ENCODE assay signal across 13 cellular contexts in genomic region chr17:57881783-57882291, GRCh38. TPM values are rescaled to one million over a fixed set of nuclear protein-coding genes. Genes with fewer than 3 reads are reported as not detected.
A peak's percentile ranks its signal among the peaks of the same experiment; 100 is the strongest.
DNase-seq lines count a peak whose midpoint lies in the region; ATAC-seq and TF ChIP-seq lines count a peak whose summit lies in the region.
"Had no signal": no experiment of that assay in that cellular context is flagged by ENCODE, and none has a peak within 500 bp of the region (broad histone marks: within the 10 kb centered on the region; RNA-seq: fewer than 3 reads in every experiment).

No MANE protein-coding gene starts in this region.

- peak overlapping the region; percentile 30 for H3K14ac ChIP-seq in trophoblast cell (ENCODE audit: low read length)

- no peaks in the 10 kb centered on the region for H3K36me3 Mint-ChIP-seq in activated CD8-positive, alpha-beta memory T cell treated with anti-CD3 and anti-CD28 coated beads, Interleukin-2, amount 10 ng/mL, durations not matched to agents 7 days and 5 days

- H3K36me3 ChIP-seq in breast epithelium, result no peaks in the 10 kb centered on the region
- no peaks in the 10 kb centered on the region for H3K36me3 ChIP-seq in mammary epithelial cell (ENCODE audit: insufficient read depth, low read length)
- peaks cover 48% of the 10 kb centered on the region for H3K36me3 ChIP-seq in left ventricle myocardium inferior
- H3K36me3 ChIP-seq in trophoblast cell (ENCODE audit: control insufficient read depth in 1 of 2, insufficient read depth in 2 of 2, low read length in 2 of 2), result peaks cover 8 to 13% of the 10 kb centered on the region in 2 experiments
- no peaks in the 10 kb centered on the region for H3K36me3 ChIP-seq in BE2C

- H3K4me1 Mint-ChIP-seq in activated CD8-positive, alpha-beta memory T cell treated with anti-CD3 and anti-CD28 coated beads, Interleukin-2, amount 10 ng/mL, durations not matched to agents 7 days and 5 days, result peaks cover 5% of the 10 kb centered on the region

- no peak overlapping the region for H3K23ac ChIP-seq in trophoblast cell (ENCODE audit: low read length)

- H3K4me3 ChIP-seq in breast epithelium, result no peak overlapping the region
- H3K4me3 ChIP-seq in mammary epithelial cell (replicated peaks in 1 of 3; ENCODE audit: insufficient read depth in 1 of 3, low read depth in 2 of 3, low read length in 3 of 3), result no peak overlapping the region
- no peak overlapping the region for H3K4me3 ChIP-seq in left ventricle myocardium inferior
- no peak overlapping the region for H3K4me3 ChIP-seq in trophoblast cell (ENCODE audit: low read depth, low read length)
- H3K4me3 ChIP-seq in BE2C (ENCODE audit: low read depth, low read length), result no peak overlapping the region

- DNase-seq in breast epithelium (ENCODE audit: low spot score in 2 of 2), result no peak
- DNase-seq in mammary epithelial cell, result no peak
- DNase-seq in left ventricle myocardium inferior, result no peak
- no peak for DNase-seq in trophoblast cell
- no peak for DNase-seq in BE2C
- DNase-seq in NOMO-1 (lab: John Stamatoyannopoulos, UW; ENCODE audit: unreplicated experiment in 2 of 2), result no peak
- DNase-seq in GF-D8 (lab: John Stamatoyannopoulos, UW), result no peak
- DNase-seq in activated CD8-positive, alpha-beta memory T cell treated with anti-CD3 and anti-CD28 coated beads, Interleukin-2, amount 10 ng/mL, durations not matched to agents 7 days and 5 days, result no peak
- DNase-seq: DMS79, kidney glomerular epithelial cell, NCI-H187 treated with DMSO at 0.1 percent for 48 hours had no signal

- H4K20me1 ChIP-seq in mammary epithelial cell (ENCODE audit: insufficient read depth, low read length), result no peaks in the 10 kb centered on the region

- H3K4me2 ChIP-seq in mammary epithelial cell (ENCODE audit: insufficient read depth, low read depth, low read length) (no peak overlapping the region), trophoblast cell (ENCODE audit: low read length) (no peak overlapping the region)

- TF ChIP-seq CTCF in breast epithelium (IDR thresholded peaks at IDR 0.05) (no peak), mammary epithelial cell (conservative IDR thresholded peaks at IDR 0.05 in 1 of 2, IDR thresholded peaks at IDR 0.05 in 1 of 2; ENCODE audit: extremely low read depth in 1 of 2, insufficient read depth in 1 of 2, low read depth in 1 of 2, low read length in 2 of 2) (no peak), left ventricle myocardium inferior (IDR thresholded peaks at IDR 0.05; ENCODE audit: borderline replicate concordance) (no peak), BE2C (IDR thresholded peaks at IDR 0.05; ENCODE audit: low read depth, low read length) (no peak)

- H3K9me3 ChIP-seq in breast epithelium (no peaks in the 10 kb centered on the region), mammary epithelial cell (replicated peaks; ENCODE audit: insufficient read depth, low read length) (no peaks in the 10 kb centered on the region), left ventricle myocardium inferior (replicated peaks) (no peaks in the 10 kb centered on the region), trophoblast cell (ENCODE audit: insufficient read depth, low read depth, low read length) (no peaks in the 10 kb centered on the region), BE2C (no peaks in the 10 kb centered on the region)

- WGBS in mammary epithelial cell (ENCODE audit: low coverage, missing lambda C conversion rate), result 46% methylated on average over 5 of the region's 8 CpGs
- WGBS in trophoblast cell (ENCODE audit: extremely low coverage, insufficient coverage, insufficient read length), result no CpG with 5 or more reads among the region's 8 CpGs

- H4K12ac ChIP-seq in trophoblast cell (ENCODE audit: low read depth, low read length), result no peak overlapping the region

- H3K79me2 ChIP-seq in mammary epithelial cell (ENCODE audit: insufficient read depth, low read length), result no peaks in the 10 kb centered on the region
- H3K79me2 ChIP-seq in trophoblast cell (ENCODE audit: control insufficient read depth, insufficient read depth, low read length, poor library complexity), result no peaks in the 10 kb centered on the region

- peak overlapping the region; percentile 10 for H2BK12ac ChIP-seq in trophoblast cell (ENCODE audit: low read length)

- H3K27ac Mint-ChIP-seq in activated CD8-positive, alpha-beta memory T cell treated with anti-CD3 and anti-CD28 coated beads, Interleukin-2, amount 10 ng/mL, durations not matched to agents 7 days and 5 days, result no peak overlapping the region

- no TSS peak for BruUV-seq in mammary epithelial cell (replicated peaks; lab: Mats Ljungman, UMichigan)

- dilution Hi-C loops in mammary epithelial cell (cut with HindIII; ENCODE audit: low sequenced_read_pairs), result no loop called here

- intact Hi-C loops in breast epithelium (cut with DNase I; ENCODE audit: low total_unique reads) (no loop called here), mammary epithelial cell (cut with micrococcal nuclease) (no loop called here), left ventricle myocardium inferior (cut with micrococcal nuclease) (no loop called here)

- peak overlapping the region; percentile 54 to 60 for H3K27ac ChIP-seq in breast epithelium
- no peak overlapping the region for H3K27ac ChIP-seq in mammary epithelial cell (ENCODE audit: insufficient read depth, low read depth, low read length)
- peak overlapping the region; percentile 74 for H3K27ac ChIP-seq in left ventricle myocardium inferior (replicated peaks)
- peak overlapping the region; percentile 39 for H3K27ac ChIP-seq in trophoblast cell (ENCODE audit: low read depth, low read length)
- H3K27ac ChIP-seq: 22Rv1 had no signal

- CTCF ChIA-PET in mammary epithelial cell (lab: Charles Lee; ENCODE audit: low non-redundant PET), result no interaction called here
- CTCF ChIA-PET in activated CD8-positive, alpha-beta memory T cell treated with anti-CD3 and anti-CD28 coated beads, Interleukin-2, amount 10 ng/mL, durations not matched to agents 7 days and 5 days (lab: Charles Lee), result no interaction called here

- peak overlapping the region; percentile 15 for H2BK5ac ChIP-seq in trophoblast cell (ENCODE audit: low read depth, low read length, poor library complexity)

- peak overlapping the region; percentile 24 for H2AK5ac ChIP-seq in trophoblast cell (ENCODE audit: low read length)

- peak overlapping the region; percentile 1 for H4K91ac ChIP-seq in trophoblast cell (ENCODE audit: low read depth, low read length)

- H2BK120ac ChIP-seq in trophoblast cell (ENCODE audit: insufficient read depth, low read length, poor library complexity), result peak overlapping the region; percentile 3

- no peak overlapping the region for H2AFZ ChIP-seq in mammary epithelial cell (ENCODE audit: low read depth, low read length)
- no peak overlapping the region for H2AFZ ChIP-seq in trophoblast cell (ENCODE audit: insufficient read depth, low read length, poor library complexity)

- peaks cover 15% of the 10 kb centered on the region for H3K79me1 ChIP-seq in trophoblast cell (ENCODE audit: low read length)

- peaks cover 0 to 14% of the 10 kb centered on the region in 2 donors for H3K4me1 ChIP-seq in breast epithelium
- H3K4me1 ChIP-seq in mammary epithelial cell (ENCODE audit: insufficient read depth, low read length), result peaks cover 34% of the 10 kb centered on the region
- peaks cover 53% of the 10 kb centered on the region for H3K4me1 ChIP-seq in left ventricle myocardium inferior
- peaks cover 35 to 36% of the 10 kb centered on the region in 2 experiments for H3K4me1 ChIP-seq in trophoblast cell (ENCODE audit: control insufficient read depth in 1 of 2, insufficient read depth in 2 of 2, low read length in 2 of 2)
- no peaks in the 10 kb centered on the region for H3K4me1 ChIP-seq in BE2C

- H3K4ac ChIP-seq in trophoblast cell (ENCODE audit: low read depth, low read length), result no peak overlapping the region

- H3K18ac ChIP-seq in trophoblast cell (ENCODE audit: low read length), result peak overlapping the region; percentile 2

- H3K4me3 Mint-ChIP-seq in activated CD8-positive, alpha-beta memory T cell treated with anti-CD3 and anti-CD28 coated beads, Interleukin-2, amount 10 ng/mL, durations not matched to agents 7 days and 5 days, result no peak overlapping the region

- H3K27me3 Mint-ChIP-seq in activated CD8-positive, alpha-beta memory T cell treated with anti-CD3 and anti-CD28 coated beads, Interleukin-2, amount 10 ng/mL, durations not matched to agents 7 days and 5 days, result peaks cover 32% of the 10 kb centered on the region

- ATAC-seq in activated CD8-positive, alpha-beta memory T cell treated with anti-CD3 and anti-CD28 coated beads, Interleukin-2, amount 10 ng/mL, durations not matched to agents 7 days and 5 days, result no peak
- ATAC-seq: esophagus mucosa had no signal

- H3K9ac ChIP-seq in mammary epithelial cell (ENCODE audit: insufficient read depth, low read length) (no peak overlapping the region), trophoblast cell (ENCODE audit: low read length) (no peak overlapping the region)

- H4K8ac ChIP-seq in trophoblast cell (ENCODE audit: low read depth, low read length), result no peak overlapping the region

- H3K9me3 Mint-ChIP-seq in activated CD8-positive, alpha-beta memory T cell treated with anti-CD3 and anti-CD28 coated beads, Interleukin-2, amount 10 ng/mL, durations not matched to agents 7 days and 5 days (ENCODE audit: low read depth), result no peaks in the 10 kb centered on the region

- no peak for TF ChIP-seq POLR2A in breast epithelium (IDR thresholded peaks at IDR 0.05)

- no peaks in the 10 kb centered on the region for H3K27me3 ChIP-seq in breast epithelium
- no peaks in the 10 kb centered on the region for H3K27me3 ChIP-seq in mammary epithelial cell (ENCODE audit: insufficient read depth, low read length)
- H3K27me3 ChIP-seq in left ventricle myocardium inferior (ENCODE audit: low read depth), result no peaks in the 10 kb centered on the region
- no peaks in the 10 kb centered on the region for H3K27me3 ChIP-seq in trophoblast cell (ENCODE audit: insufficient read depth, low read length)
- H3K27me3 ChIP-seq in BE2C, result no peaks in the 10 kb centered on the region

- in situ Hi-C loops in mammary epithelial cell (cut with MboI; ENCODE audit: low sequenced_read_pairs in 2 of 2), result no loop called here

RNA-seq across cellular contexts. Expression of gene MRPS23, which starts 32.0 kb away (rescaled TPM):
- total RNA-seq in breast epithelium (10 to 100 TPM in 1 of 3 donors, 1 to 10 TPM in 2; 7.5 to 10.7 (median 8.2) TPM), mammary epithelial cell (10 to 100 TPM; 17.7 to 48.4 TPM), left ventricle myocardium inferior (89.4 TPM)
- 63.7 TPM for polyA plus RNA-seq in mammary epithelial cell
- 9.9 TPM for polyA minus RNA-seq in mammary epithelial cell
- 14.8 and 17.1 TPM in 2 replicates for polyA plus RNA-seq in trophoblast cell (2013)
- 156 TPM for polyA plus RNA-seq in BE2C (2012; ENCODE audit: insufficient read depth, insufficient read length, low read depth)
- 10 to 100 TPM; 39.4 to 49.4 TPM for total RNA-seq in activated CD8-positive, alpha-beta memory T cell treated with anti-CD3 and anti-CD28 coated beads, Interleukin-2, amount 10 ng/mL, durations not matched to agents 7 days and 5 days
